Comparison of ENCODE assay signal across 9 cellular contexts in genomic region chr11:74570266-74571061, GRCh38. TPM values are rescaled to one million over a fixed set of nuclear protein-coding genes. Genes with fewer than 3 reads are reported as not detected.
DNase-seq lines count a peak whose midpoint lies in the region; ATAC-seq, FAIRE-seq and TF ChIP-seq lines count a peak whose summit lies in the region.
"Had no signal": no experiment of that assay in that cellular context is flagged by ENCODE, and none has a peak within 500 bp of the region (broad histone marks: within the 10 kb centered on the region; RNA-seq: fewer than 3 reads in every experiment).

No MANE protein-coding gene starts in this region.

- ATAC-seq in omental fat pad (ENCODE audit: low FRiP score): peak; percentile 84
- ATAC-seq in aorta (ENCODE audit: low FRiP score): no peak
- ATAC-seq in HG02759 (IDR thresholded peaks at IDR 0.05; ENCODE audit: unreplicated experiment): no peak

- FAIRE-seq in A204.1 (lab: Jason Lieb, UNC): peak; percentile 83
- FAIRE-seq: colon had no signal

- no peaks in the 10 kb centered on the region for H3K36me3 ChIP-seq in GM06990 (ENCODE audit: control insufficient read depth, insufficient read depth, low read length)
- no peaks in the 10 kb centered on the region for H3K36me3 ChIP-seq in aorta (ENCODE audit: control insufficient read depth in 1 of 2, insufficient read depth in 2 of 2, low read length in 1 of 2)

- no peaks in the 10 kb centered on the region for H3K4me1 ChIP-seq in aorta (ENCODE audit: control insufficient read depth in 1 of 2, insufficient read depth in 2 of 2, low read length in 2 of 2)

- TF ChIP-seq CTCF in GM06990 (IDR thresholded peaks at IDR 0.05; ENCODE audit: insufficient read depth, low read length, poor library complexity, severe bottlenecking) (peak; percentile 72), VCaP (conservative IDR thresholded peaks at IDR 0.05) (peak; percentile 92), foreskin fibroblast (IDR thresholded peaks at IDR 0.05; ENCODE audit: low read depth, low read length) (peak; percentile 69), omental fat pad (IDR thresholded peaks at IDR 0.05) (peak in 2 of 3 donors; percentile 10 to 60)

- intact Hi-C loops in aorta (cut with DNase I): loop anchor here (5.0 to 10.0 kb wide), 3 partner anchors 106 to 313 kb away; partner anchors contain the start of gene KCNE3 (in 1 of the 2)

- WGBS in aorta, 2 donors: 68 to 72% methylated on average over 8 of the region's 8 CpGs

- H3K4me3 ChIP-seq in GM06990 (replicated peaks; ENCODE audit: low read depth, low read length) (no peak overlapping the region), foreskin fibroblast (ENCODE audit: low read depth in 1 of 2, low read length in 2 of 2) (no peak overlapping the region), aorta (ENCODE audit: low read length in 2 of 2) (no peak overlapping the region)

- no peaks in the 10 kb centered on the region for H3K9me3 ChIP-seq in aorta (ENCODE audit: control insufficient read depth, low read length)

- DNase-seq in GM06990 (ENCODE audit: extremely low read depth, insufficient read length): no peak
- peak; percentile 24 for DNase-seq in NCI-H146 treated with DMSO at 0.1 percent for 48 hours (lab: John Stamatoyannopoulos, UW; ENCODE audit: unreplicated experiment)
- DNase-seq in foreskin fibroblast: peak in 1 of 2 donors; percentile 64
- no peak for DNase-seq in omental fat pad (ENCODE audit: low spot score)
- DNase-seq in aorta: no peak

- H3K27me3 ChIP-seq in GM06990 (replicated peaks; ENCODE audit: control insufficient read depth, insufficient read depth, low read length): peaks cover 1% of the 10 kb centered on the region; the same call in 1 of the 2 replicates
- no peaks in the 10 kb centered on the region for H3K27me3 ChIP-seq in aorta (ENCODE audit: control insufficient read depth in 1 of 2, insufficient read depth in 2 of 2, low read length in 1 of 2)

- H3K27ac ChIP-seq in VCaP (no peak overlapping the region), aorta (ENCODE audit: low read depth in 1 of 2, low read length in 2 of 2) (no peak overlapping the region)

RNA-seq across cellular contexts. Expression of gene POLD3, which starts 21.9 kb away (rescaled TPM):
- 10 to 100 TPM in 3 of 4 donors, 1 to 10 TPM in 1; 9.7 to 17.5 (median 12.1) TPM for total RNA-seq in omental fat pad
- total RNA-seq in aorta: 10 to 100 TPM; 12.4 to 19.0 TPM
- 10 to 100 TPM in 1 of 2 donors, 1 to 10 TPM in 1; 3.9 to 10.4 TPM for polyA plus RNA-seq in aorta

Comparison
In these comparisons a context has a peak if more than half of its experiments do, and no peak if none do; other contexts are left out.
1. CTCF ChIP-seq: peak in every context shown above with its lines; median percentile 92 in VCaP; 72 in GM06990; 69 in foreskin fibroblast; 35 in omental fat pad.